ENCODE assay signal across 8 cellular contexts in the genomic region with DNA sequence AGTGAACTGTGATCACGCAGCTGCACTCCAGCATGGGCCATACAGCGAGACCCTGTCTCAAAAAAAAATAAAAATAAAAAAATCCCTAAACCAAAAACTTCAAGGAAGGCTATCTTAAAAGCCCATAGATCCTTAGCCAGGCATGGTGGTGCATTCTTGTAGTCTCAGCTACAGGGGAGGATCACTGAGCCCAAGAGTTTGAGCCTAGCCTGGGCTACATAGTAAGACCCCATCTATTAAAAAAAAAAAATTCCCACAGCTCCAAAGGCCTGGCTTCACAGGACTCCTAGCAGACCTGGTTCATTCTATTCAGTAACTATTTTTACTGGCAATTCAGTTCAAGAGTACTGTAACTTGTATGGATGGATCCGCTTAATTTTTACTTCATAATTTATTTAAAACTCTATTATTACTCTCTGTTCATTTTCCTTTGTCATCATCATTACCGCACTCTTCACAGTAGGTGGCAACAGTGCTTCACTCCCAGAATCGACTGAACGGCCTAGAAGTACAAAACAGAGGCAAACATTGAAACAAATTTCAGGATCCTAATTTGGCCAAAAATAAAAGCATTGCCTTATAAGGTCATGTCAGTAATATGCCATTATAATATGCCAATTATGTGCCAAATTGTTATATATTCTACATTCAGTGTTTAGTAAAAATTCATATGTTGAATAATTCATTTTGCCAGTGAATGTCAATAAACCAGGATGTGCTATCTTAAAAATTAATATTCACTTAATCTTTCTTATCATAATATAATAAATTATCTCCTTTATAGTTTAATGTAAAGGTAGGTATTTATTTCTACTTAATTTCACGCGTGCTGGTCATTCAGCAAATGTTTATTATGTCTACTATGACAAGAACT. TPM values are rescaled to one million over a fixed set of nuclear protein-coding genes. Genes with fewer than 3 reads are reported as not detected.
DNase-seq lines count a peak whose midpoint lies in the region; ATAC-seq lines count a peak whose summit lies in the region.

No MANE protein-coding gene starts in this region.

- no peak overlapping the region for H3K4me3 ChIP-seq in Jurkat, Clone E6-1 (ENCODE audit: low read length)

- ATAC-seq in GM19351 (IDR thresholded peaks at IDR 0.05; ENCODE audit: unreplicated experiment), result peak; percentile 93

- DNase-seq in DMS53 treated with DMSO at 0.1 percent for 48 hours (lab: John Stamatoyannopoulos, UW; ENCODE audit: unreplicated experiment), result peak; percentile 1
- DNase-seq in Jurkat, Clone E6-1 (ENCODE audit: low read depth, low spot score), result peak; percentile 37
- peak; percentile 80 for DNase-seq in RPMI7951 (ENCODE audit: low read depth)
- DNase-seq in epidermal melanocyte (ENCODE audit: insufficient read length, low spot score), result peak; percentile 56
- peak; percentile 84 for DNase-seq in myocyte (ENCODE audit: low read depth)
- DNase-seq in cortex of kidney (lab: John Stamatoyannopoulos, UW), result no peak
- DNase-seq in GF-D8 (lab: John Stamatoyannopoulos, UW), result no peak

RNA-seq across cellular contexts. Expression of gene STAM2, which starts 14.3 kb away (rescaled TPM):
- 13.2 TPM for polyA plus RNA-seq in Jurkat, Clone E6-1 (2012; ENCODE audit: insufficient read depth, insufficient read length)
- total RNA-seq in RPMI7951 (2014; rRNA removed; shearing (Covaris generic)), result 31.2 and 36.4 TPM in 2 replicates
- total RNA-seq in myocyte, result 40.0 and 44.2 TPM in 2 replicates
- 16.6 TPM for polyA plus RNA-seq in myocyte (2012)

Comparison
In these comparisons a context has a peak if more than half of its experiments do, and no peak if none do; other contexts are left out.
1. DNase-seq: peak in DMS53 treated with DMSO at 0.1 percent for 48 hours (single experiment), Jurkat, Clone E6-1 (single experiment), RPMI7951 (single experiment), epidermal melanocyte (single experiment) and myocyte (single experiment); none in cortex of kidney (single experiment) and GF-D8 (single experiment).